In the genomic region with DNA sequence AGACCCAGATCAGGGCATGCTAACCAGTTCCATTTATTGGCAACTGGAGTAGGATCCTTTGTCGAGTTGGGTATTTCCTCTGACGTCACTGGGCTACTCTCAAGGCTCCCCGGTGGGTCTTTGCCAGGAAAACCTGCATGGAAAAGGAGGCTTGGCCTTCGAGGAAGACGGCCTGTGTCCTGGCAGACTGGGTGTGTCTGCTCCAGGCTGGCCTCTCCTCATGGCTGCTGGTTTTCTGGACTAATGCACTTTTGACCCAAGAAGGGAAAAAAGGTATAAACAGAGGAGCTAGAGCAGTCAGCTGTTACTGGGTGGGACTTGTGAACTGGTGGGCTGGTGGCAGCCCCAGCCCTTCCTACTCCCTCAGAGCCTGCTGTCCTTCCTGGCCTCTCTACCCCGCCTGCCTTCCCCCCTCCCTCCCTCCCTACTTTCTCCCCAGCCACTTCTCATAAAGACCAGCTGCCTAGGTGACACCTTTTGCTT, we compare ENCODE assay signal across 8 cellular contexts.
A peak's percentile ranks its signal among the peaks of the same experiment; 100 is the strongest.
DNase-seq lines count a peak whose midpoint lies in the region; ATAC-seq and TF ChIP-seq lines count a peak whose summit lies in the region.

No MANE protein-coding gene starts in this region.

- no peaks in the 10 kb centered on the region for H3K36me3 Mint-ChIP-seq in Caco-2 (ENCODE audit: insufficient read depth, unreplicated experiment)

- H3K27ac ChIP-seq in esophagus muscularis mucosa (replicated peaks in 1 of 4): peak overlapping the region; percentile 61 to 73 (median 69)

- H3K4me3 ChIP-seq in Caco-2 (ENCODE audit: low read depth, low read length) (no peak overlapping the region), esophagus muscularis mucosa (no peak overlapping the region)

- H3K9me3 ChIP-seq in Caco-2 (peaks cover 10% of the 10 kb centered on the region; the same call in 1 of the 2 replicates), esophagus muscularis mucosa (no peaks in the 10 kb centered on the region)

- peak overlapping the region; percentile 21 for H3K4me3 Mint-ChIP-seq in Caco-2 (ENCODE audit: unreplicated experiment)

- H3K27me3 Mint-ChIP-seq in Caco-2 (ENCODE audit: insufficient read depth, unreplicated experiment): no peaks in the 10 kb centered on the region

- DNase-seq in Caco-2 (peak; percentile 10 to 50), M059J (ENCODE audit: low read depth) (peak; percentile 80), esophagus muscularis mucosa (ENCODE audit: extremely low spot score) (no peak), omental fat pad (ENCODE audit: low spot score) (no peak), DMS153 (lab: John Stamatoyannopoulos, UW) (no peak), NCI-H1436 (lab: John Stamatoyannopoulos, UW) (no peak), T1000 (lab: John Stamatoyannopoulos, UW) (no peak)

- H3K27ac Mint-ChIP-seq in Caco-2 (ENCODE audit: unreplicated experiment): peak overlapping the region; percentile 84

- TF ChIP-seq EP300 in esophagus muscularis mucosa (IDR thresholded peaks at IDR 0.05): peak; percentile 55

- H3K9me3 Mint-ChIP-seq in Caco-2 (ENCODE audit: unreplicated experiment): peaks cover 13% of the 10 kb centered on the region

- CTCF ChIA-PET in Caco-2 (lab: Charles Lee): interaction anchor here (0.5 to 0.6 kb wide), 2 partner anchors 34 to 215 kb away, joined by 3 read pairs; no protein-coding TSS in a partner anchor

- BruUV-seq in Caco-2 (replicated peaks; lab: Mats Ljungman, UMichigan): no TSS peak

- peak; percentile 65 for ATAC-seq in omental fat pad (ENCODE audit: low FRiP score)
- ATAC-seq in GM18498 (IDR thresholded peaks at IDR 0.05; ENCODE audit: unreplicated experiment): no peak

- intact Hi-C loops in Caco-2 (cut with micrococcal nuclease; ENCODE audit: unreplicated experiment) (no loop called here), esophagus muscularis mucosa (cut with DNase I) (no loop called here)

- POLR2A ChIA-PET in Caco-2 (lab: Charles Lee): no interaction called here

- H3K4me1 ChIP-seq in Caco-2: peaks cover 24% of the 10 kb centered on the region
- H3K4me1 ChIP-seq in esophagus muscularis mucosa: peaks cover 10 to 20% (median 18%) of the 10 kb centered on the region in 4 donors

- WGBS in esophagus muscularis mucosa: 35% methylated on average over 4 of the region's 6 CpGs

- H3K36me3 ChIP-seq in Caco-2 (ENCODE audit: control insufficient read depth, insufficient read depth, low read length) (no peaks in the 10 kb centered on the region), esophagus muscularis mucosa (no peaks in the 10 kb centered on the region)

- TF ChIP-seq CTCF in Caco-2 (IDR thresholded peaks at IDR 0.05; ENCODE audit: insufficient read depth in 1 of 2, low read depth in 1 of 2, low read length in 1 of 2, severe bottlenecking in 1 of 2, unreplicated experiment in 1 of 2) (no peak), esophagus muscularis mucosa (IDR thresholded peaks at IDR 0.05) (no peak), omental fat pad (IDR thresholded peaks at IDR 0.05) (no peak)

- no peak for TF ChIP-seq POLR2A in esophagus muscularis mucosa (IDR thresholded peaks at IDR 0.05; ENCODE audit: low read depth)

- peaks cover 17% of the 10 kb centered on the region for H3K4me1 Mint-ChIP-seq in Caco-2 (ENCODE audit: low read depth, unreplicated experiment)

- H3K27me3 ChIP-seq in Caco-2 (replicated peaks; ENCODE audit: control insufficient read depth, insufficient read depth, low read length) (no peaks in the 10 kb centered on the region), esophagus muscularis mucosa (no peaks in the 10 kb centered on the region)

Comparison
In these comparisons a context has a peak if more than half of its experiments do, and no peak if none do; other contexts are left out.
1. DNase-seq: peak in Caco-2 (2 of 2) and M059J (single experiment); none in esophagus muscularis mucosa (single experiment), omental fat pad (single experiment), DMS153 (single experiment), NCI-H1436 (single experiment) and T1000 (single experiment).